In the genomic region with DNA sequence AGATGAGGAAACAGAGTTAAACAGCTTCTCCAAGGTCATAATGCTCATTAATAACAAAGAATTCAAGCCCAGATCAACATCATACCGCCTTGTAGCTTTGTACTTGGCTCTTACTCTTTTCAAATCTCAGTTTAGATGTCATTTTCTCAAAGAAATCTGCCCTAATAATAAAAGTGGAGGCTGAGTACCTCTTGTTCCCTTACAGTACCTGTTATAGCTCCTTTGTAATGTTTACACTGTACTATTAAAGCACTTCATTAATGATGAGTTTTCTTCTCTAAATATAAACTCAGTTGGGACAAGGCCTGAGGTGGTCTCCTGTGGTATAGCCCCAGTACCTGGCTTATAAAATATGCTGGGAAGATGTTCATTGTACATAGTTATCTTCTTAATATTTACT, we compare ENCODE assay signal across 19 cellular contexts.
"Had no signal": no experiment of that assay in that cellular context is flagged by ENCODE, and none has a peak within 500 bp of the region (broad histone marks: within the 10 kb centered on the region; RNA-seq: fewer than 3 reads in every experiment).

No MANE protein-coding gene starts in this region.

- H3K4me3 Mint-ChIP-seq: activated naive CD8-positive, alpha-beta T cell treated with anti-CD3 and anti-CD28 coated beads, Interleukin-2, amount 50 U/mL, for 24 hours; nephron progenitor cell; stimulated activated naive B cell treated with anti-CD40 and anti-IgM and Interleukin-4, amounts not matched to agents 10 μg/mL and 1 μg/mL and 100 μg/mL, for 72 hours; T-helper 2 cell treated with Interferon-gamma antibody and Interleukin-4, amounts not matched to agents 5 μg/mL and 100 μg/mL, for 36 hours had no signal

- H3K9me3 ChIP-seq: sigmoid colon, thyroid gland had no signal

- H3K27me3 ChIP-seq: sigmoid colon, thyroid gland had no signal

- H3K27ac Mint-ChIP-seq: activated naive CD8-positive, alpha-beta T cell treated with anti-CD3 and anti-CD28 coated beads, Interleukin-2, amount 50 U/mL, for 24 hours; T-helper 2 cell treated with Interferon-gamma antibody and Interleukin-4, amounts not matched to agents 5 μg/mL and 100 μg/mL, for 36 hours had no signal

- H3K9me3 Mint-ChIP-seq: activated naive CD8-positive, alpha-beta T cell treated with anti-CD3 and anti-CD28 coated beads, Interleukin-2, amount 50 U/mL, for 24 hours; nephron progenitor cell; stimulated activated naive B cell treated with anti-CD40 and anti-IgM and Interleukin-4, amounts not matched to agents 10 μg/mL and 1 μg/mL and 100 μg/mL, for 72 hours; T-helper 2 cell treated with Interferon-gamma antibody and Interleukin-4, amounts not matched to agents 5 μg/mL and 100 μg/mL, for 36 hours had no signal

- H3K4me3 ChIP-seq: sigmoid colon, SK-N-MC, thyroid gland had no signal

- H3K27me3 Mint-ChIP-seq: activated naive CD8-positive, alpha-beta T cell treated with anti-CD3 and anti-CD28 coated beads, Interleukin-2, amount 50 U/mL, for 24 hours; stimulated activated naive B cell treated with anti-CD40 and anti-IgM and Interleukin-4, amounts not matched to agents 10 μg/mL and 1 μg/mL and 100 μg/mL, for 72 hours had no signal

- H3K27ac ChIP-seq: epithelial cell of prostate, SK-N-MC, thyroid gland had no signal

- DNase-seq: activated CD4-positive, alpha-beta T cell treated with anti-CD3 and anti-CD28 coated beads, Interleukin-2, amount 50 U/mL, for 4 hours; activated gamma-delta T cell; activated naive CD8-positive, alpha-beta T cell treated with anti-CD3 and anti-CD28 coated beads, Interleukin-2, amount 50 U/mL, for 24 hours; activated T-cell treated with anti-CD3 and anti-CD28 coated beads, Interleukin-2, amount 50 U/mL, for 1 hour; dermis blood vessel endothelial cell; foreskin melanocyte; head of caudate nucleus; kidney; nephron progenitor cell; nucleus accumbens; sigmoid colon; stimulated activated CD4-positive, alpha-beta T cell treated with anti-CD3 and anti-CD28 coated beads, Interleukin-4, amount 100 ng/mL, for 4 hours; stimulated activated naive B cell treated with anti-CD40 and anti-IgM and Interleukin-4, amounts not matched to agents 10 μg/mL and 1 μg/mL and 100 μg/mL, for 72 hours; thyroid gland had no signal

- ATAC-seq: activated naive CD8-positive, alpha-beta T cell treated with anti-CD3 and anti-CD28 coated beads, Interleukin-2, amount 50 U/mL, for 24 hours; left lobe of liver; stimulated activated naive B cell treated with anti-CD40 and anti-IgM and Interleukin-4, amounts not matched to agents 10 μg/mL and 1 μg/mL and 100 μg/mL, for 72 hours had no signal

- FAIRE-seq: kidney, TTC549 had no signal
